In genomic region chr6:11595903-11596302, GRCh38 we compare ENCODE assay signal across 1 cellular context.
TF ChIP-seq lines count a peak whose summit lies in the region.

No MANE protein-coding gene starts in this region.

TF ChIP-seq in HepG2, 621 proteins besides CTCF, POLR2A, EP300 and RAD21:
- no peak for TF ChIP-seq PRDM10 (CRISPR knock-in tag; IDR thresholded peaks at IDR 0.05; ENCODE audit: low read depth)
- TF ChIP-seq FOXA1 (IDR thresholded peaks at IDR 0.05) = no peak
- peak; percentile 45 for TF ChIP-seq FOXA1 (CRISPR knock-in tag; IDR thresholded peaks at IDR 0.05)
